Comparison of ENCODE assay signal across 8 cellular contexts in the genomic region with DNA sequence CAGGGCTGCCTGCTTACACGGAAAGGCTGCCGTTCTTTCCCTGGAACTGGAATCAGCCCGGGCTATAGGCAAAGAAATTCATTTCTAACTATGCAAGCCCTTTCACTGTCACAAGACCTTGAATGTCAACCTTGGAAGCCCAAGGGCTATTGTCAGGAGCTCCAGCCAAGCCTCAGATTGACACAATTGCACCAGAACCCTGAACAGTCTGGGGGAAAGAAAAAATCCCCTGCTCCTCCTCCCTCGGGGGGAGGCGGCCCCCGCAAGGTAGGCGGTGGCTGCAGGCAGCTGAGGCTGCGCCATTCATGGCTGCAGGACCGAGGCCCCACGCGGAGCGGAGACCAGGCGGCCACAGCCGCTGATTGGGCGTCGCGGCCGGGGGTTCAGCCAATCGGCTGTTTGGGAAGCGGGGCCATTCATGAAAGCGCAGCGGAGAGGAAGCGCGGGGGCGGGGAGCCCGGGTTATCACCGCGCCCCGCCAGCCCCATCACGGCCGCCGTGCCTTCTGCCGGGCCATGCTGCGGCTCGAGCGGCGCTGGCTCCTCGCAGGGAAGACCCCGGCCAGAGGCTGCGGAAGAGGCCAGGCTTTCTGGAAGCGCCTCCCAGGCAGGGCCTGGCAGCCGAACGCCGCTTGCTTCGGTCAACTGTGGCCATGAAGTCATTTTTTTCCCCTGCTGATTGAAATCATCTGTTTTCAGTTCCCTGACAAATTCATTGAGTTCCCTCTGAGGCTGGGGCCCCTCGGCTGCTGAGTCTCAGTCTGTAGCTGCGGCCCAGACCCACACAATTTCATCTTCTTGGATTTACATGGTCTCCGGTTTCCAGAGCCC. TPM values are rescaled to one million over a fixed set of nuclear protein-coding genes. Genes with fewer than 3 reads are reported as not detected.
A peak's percentile ranks its signal among the peaks of the same experiment; 100 is the strongest.
DNase-seq lines count a peak whose midpoint lies in the region; ATAC-seq, FAIRE-seq and TF ChIP-seq lines count a peak whose summit lies in the region.

No MANE protein-coding gene starts in this region.

- H3K9me3 ChIP-seq in endothelial cell of umbilical vein (replicated peaks; ENCODE audit: control insufficient read depth, insufficient read depth, low read length) (no peaks in the 10 kb centered on the region), mucosa of descending colon (no peaks in the 10 kb centered on the region)

- H3K36me3 ChIP-seq in ACC112 (ENCODE audit: insufficient read depth, low read length) (no peaks in the 10 kb centered on the region), endothelial cell of umbilical vein (ENCODE audit: control insufficient read depth in 2 of 2, extremely low read depth in 1 of 2, insufficient read depth in 2 of 2, low read length in 2 of 2) (no peaks in the 10 kb centered on the region), mucosa of descending colon (ENCODE audit: low read depth) (no peaks in the 10 kb centered on the region)

- H3K4me2 ChIP-seq in endothelial cell of umbilical vein (ENCODE audit: insufficient read depth, low read length): peak overlapping the region; percentile 72

- H3K4me3 ChIP-seq in ACC112 (ENCODE audit: low read depth, low read length) (peak overlapping the region; percentile 67), endothelial cell of umbilical vein (replicated peaks in 1 of 3; ENCODE audit: insufficient read depth in 1 of 3, low read depth in 1 of 3, low read length in 3 of 3) (peak overlapping the region in 2 of 3 experiments; percentile 10 to 23), mucosa of descending colon (no peak overlapping the region)

- peak overlapping the region; percentile 65 for H2AFZ ChIP-seq in ACC112 (ENCODE audit: low read length, unreplicated experiment)
- peak overlapping the region; percentile 17 for H2AFZ ChIP-seq in endothelial cell of umbilical vein (ENCODE audit: low read depth, low read length)

- BruUV-seq in endothelial cell of umbilical vein (replicated peaks; lab: Mats Ljungman, UMichigan): TSS peak; percentile 96

- peak overlapping the region; percentile 83 for H3K9ac ChIP-seq in endothelial cell of umbilical vein (replicated peaks; ENCODE audit: extremely low read depth, insufficient read depth, low read length)

- peak; percentile 91 for TF ChIP-seq POLR2A in endothelial cell of umbilical vein (IDR thresholded peaks at IDR 0.05; ENCODE audit: low read depth, low read length)

- dilution Hi-C loops in endothelial cell of umbilical vein (cut with MboI; ENCODE audit: extremely low pct_ligation_motif_present, low sequenced_read_pairs): no loop called here

- CTCF ChIA-PET in endothelial cell of umbilical vein (lab: Charles Lee): interaction anchor here (0.5 to 1.9 kb wide), 8 partner anchors 12 to 312 kb away, joined by 3 to 11 read pairs (median 4); no protein-coding TSS in a partner anchor

- H3K27ac ChIP-seq in ACC112 (ENCODE audit: low read depth, low read length): peak overlapping the region; percentile 83
- H3K27ac ChIP-seq in endothelial cell of umbilical vein (ENCODE audit: insufficient read depth, low read depth, low read length): peak overlapping the region; percentile 89

- H3K79me2 ChIP-seq in ACC112 (ENCODE audit: control insufficient read depth, insufficient read depth, low read length, unreplicated experiment) (no peaks in the 10 kb centered on the region), endothelial cell of umbilical vein (ENCODE audit: control insufficient read depth, insufficient read depth, low read length) (no peaks in the 10 kb centered on the region)

- no peaks in the 10 kb centered on the region for H4K20me1 ChIP-seq in endothelial cell of umbilical vein (replicated peaks; ENCODE audit: control insufficient read depth, extremely low read depth, insufficient read depth, low read length)

- TF ChIP-seq CTCF in endothelial cell of umbilical vein (IDR thresholded peaks at IDR 0.05; ENCODE audit: extremely low read depth in 1 of 2, insufficient read depth in 1 of 2, low read depth in 1 of 2, low read length in 2 of 2) (no peak), mucosa of descending colon (IDR thresholded peaks at IDR 0.05) (no peak)

- H3K4me1 ChIP-seq in ACC112 (ENCODE audit: control insufficient read depth, insufficient read depth, low read length, unreplicated experiment) (peaks cover 34% of the 10 kb centered on the region), endothelial cell of umbilical vein (ENCODE audit: control insufficient read depth, extremely low read depth, insufficient read depth, low read length) (peaks cover 34% of the 10 kb centered on the region), mucosa of descending colon (ENCODE audit: low read depth) (peaks cover 9% of the 10 kb centered on the region)

- intact Hi-C loops in endothelial cell of umbilical vein (cut with micrococcal nuclease): loop anchor here (1.0 kb wide), 1 partner anchor 196 kb away; no protein-coding TSS in a partner anchor
- intact Hi-C loops in mucosa of descending colon (cut with DNase I, micrococcal nuclease): no loop called here

- ATAC-seq in GM18867 (IDR thresholded peaks at IDR 0.05; ENCODE audit: unreplicated experiment) (peak; percentile 90), HG03103 (IDR thresholded peaks at IDR 0.05; ENCODE audit: low read depth, unreplicated experiment) (peak; percentile 76), mucosa of descending colon (peak; percentile 94)

- FAIRE-seq in endothelial cell of umbilical vein (lab: Jason Lieb, UNC): peak; percentile 96

- H3K9me1 ChIP-seq in endothelial cell of umbilical vein (replicated peaks; ENCODE audit: control insufficient read depth, extremely low read depth, insufficient read depth, low read length): no peaks in the 10 kb centered on the region

- DNase-seq in NOMO-1 (lab: John Stamatoyannopoulos, UW; ENCODE audit: unreplicated experiment in 2 of 2) (peak; percentile 92 to 96), activated T-cell treated with anti-CD3 and anti-CD28 coated beads for 1 hour (ENCODE audit: low read depth) (peak; percentile 49), endothelial cell of umbilical vein (ENCODE audit: low read depth, low spot score) (peak; percentile 91), mucosa of descending colon (peak; percentile 90 to 92 (median 92))
- DNase-seq in stimulated activated CD8-positive, alpha-beta memory T cell treated with anti-CD3 and anti-CD28 coated beads, Interleukin-4, amount 100 ng/mL, for 1 hour (ENCODE audit: low read depth in 2 of 2, low spot score in 1 of 2): peak; percentile 16 to 31

- POLR2A ChIA-PET in endothelial cell of umbilical vein (lab: Charles Lee): interaction anchor here (0.9 to 1.4 kb wide), 3 partner anchors 196 to 199 kb away, joined by 3 to 4 read pairs (median 4); a partner anchor contains a TSS

- H3K27me3 ChIP-seq in ACC112 (ENCODE audit: insufficient read depth, low read length): no peaks in the 10 kb centered on the region
- no peaks in the 10 kb centered on the region for H3K27me3 ChIP-seq in endothelial cell of umbilical vein (ENCODE audit: control insufficient read depth in 2 of 2, insufficient read depth in 2 of 2, low read length in 2 of 2)

TF ChIP-seq in endothelial cell of umbilical vein, 7 proteins besides CTCF, POLR2A, EP300 and RAD21:
- TF ChIP-seq GATA2 (IDR thresholded peaks at IDR 0.05; ENCODE audit: insufficient read depth, insufficient read length, low read depth, low read length): peak; percentile 43
- TF ChIP-seq EZH2 (IDR thresholded peaks at IDR 0.05; ENCODE audit: borderline replicate concordance, low read depth, low read length, severe bottlenecking): no peak
- TF ChIP-seq MYC (IDR thresholded peaks at IDR 0.05; ENCODE audit: low read depth, low read length): no peak
- peak; percentile 71 for TF ChIP-seq POLR2AphosphoS5 (IDR thresholded peaks at IDR 0.05; ENCODE audit: insufficient read depth, low read depth, low read length)
- TF ChIP-seq, protein P1, sequence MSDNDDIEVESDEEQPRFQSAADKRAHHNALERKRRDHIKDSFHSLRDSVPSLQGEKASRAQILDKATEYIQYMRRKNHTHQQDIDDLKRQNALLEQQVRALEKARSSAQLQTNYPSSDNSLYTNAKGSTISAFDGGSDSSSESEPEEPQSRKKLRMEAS (IDR thresholded peaks at IDR 0.05; ENCODE audit: insufficient read depth, insufficient read length): no peak
- TF ChIP-seq JUN (IDR thresholded peaks at IDR 0.05; ENCODE audit: borderline replicate concordance, insufficient read depth, insufficient read length, low read depth): no peak
- TF ChIP-seq FOS (IDR thresholded peaks at IDR 0.05; ENCODE audit: borderline replicate concordance, insufficient read depth, low read length): no peak

RNA-seq across cellular contexts. Expression of a gene that starts 38.1 kb away (rescaled TPM):
- total RNA-seq in endothelial cell of umbilical vein (not detected in 2 replicates), mucosa of descending colon (not detected)
- not detected in 2 replicates for polyA plus RNA-seq in endothelial cell of umbilical vein
- not detected in 2 replicates for polyA plus RNA-seq in endothelial cell of umbilical vein (2011; cell fraction: cytosol; rRNA removed)
- polyA plus RNA-seq in endothelial cell of umbilical vein (2011; cell fraction: nucleus; rRNA removed): not detected in 2 replicates
- not detected in 2 replicates for polyA plus RNA-seq in endothelial cell of umbilical vein (2012)
- not detected in 2 replicates for polyA minus RNA-seq in endothelial cell of umbilical vein
- polyA minus RNA-seq in endothelial cell of umbilical vein (2011; cell fraction: cytosol; rRNA and poly(A)+ RNA removed): not detected
- not detected in 2 replicates for polyA minus RNA-seq in endothelial cell of umbilical vein (2011; cell fraction: nucleus; rRNA and poly(A)+ RNA removed)

Comparison
In these comparisons a context has a peak if more than half of its experiments do, and no peak if none do; other contexts are left out.
1. DNase-seq: peak in every context shown above with its lines; median percentile 94 in NOMO-1; 92 in mucosa of descending colon; 91 in endothelial cell of umbilical vein; 49 in activated T-cell treated with anti-CD3 and anti-CD28 coated beads for 1 hour; 24 in stimulated activated CD8-positive, alpha-beta memory T cell treated with anti-CD3 and anti-CD28 coated beads, Interleukin-4, amount 100 ng/mL, for 1 hour.